ENCODE assay signal across 12 cellular contexts in genomic region chr5:126851441-126852103, GRCh38.
DNase-seq lines count a peak whose midpoint lies in the region; ATAC-seq, FAIRE-seq and TF ChIP-seq lines count a peak whose summit lies in the region.
"Had no signal": no experiment of that assay in that cellular context is flagged by ENCODE, and none has a peak within 500 bp of the region (broad histone marks: within the 10 kb centered on the region; RNA-seq: fewer than 3 reads in every experiment).

No MANE protein-coding gene starts in this region.

- SMC1A ChIA-PET in GM12878 (lab: Charles Lee; ENCODE audit: uncharacterized antibody, unreplicated experiment): no interaction called here

- no peaks in the 10 kb centered on the region for H3K27me3 ChIP-seq in GM12878 (replicated peaks in 1 of 2; ENCODE audit: control insufficient read depth in 2 of 2, insufficient read depth in 2 of 2, low read length in 1 of 2)
- no peaks in the 10 kb centered on the region for H3K27me3 ChIP-seq in thoracic aorta (replicated peaks; ENCODE audit: insufficient read depth)
- H3K27me3 ChIP-seq: pancreas had no signal

- H3K4me3 ChIP-seq in GM12878 (no peak overlapping the region), thoracic aorta (peak overlapping the region; percentile 29)
- H3K4me3 ChIP-seq: pancreas had no signal

- peaks cover 45% of the 10 kb centered on the region for H3K4me1 Mint-ChIP-seq in activated CD8-positive, alpha-beta memory T cell treated with anti-CD3 and anti-CD28 coated beads, Interleukin-2, amount 10 ng/mL, durations not matched to agents 7 days and 5 days
- H3K4me1 Mint-ChIP-seq in memory B cell: peaks cover 33% of the 10 kb centered on the region

- 85% methylated on average over 15 of the region's 15 CpGs for WGBS in GM12878 (ENCODE audit: insufficient coverage, insufficient replicate concordance, low lambda C conversion rate, missing lambda C conversion rate)

- no peaks in the 10 kb centered on the region for H3K36me3 ChIP-seq in GM12878 (ENCODE audit: control insufficient read depth in 2 of 2, insufficient read depth in 2 of 2, low read length in 1 of 2)
- H3K36me3 ChIP-seq in thoracic aorta: no peaks in the 10 kb centered on the region
- H3K36me3 ChIP-seq: pancreas had no signal

- TF ChIP-seq RAD21 in GM12878 (IDR thresholded peaks at IDR 0.05; ENCODE audit: insufficient read depth, low read depth, low read length): no peak

- no peak overlapping the region for H3K9ac ChIP-seq in GM12878 (ENCODE audit: control insufficient read depth, insufficient read depth, low read length)

- H3K27ac Mint-ChIP-seq in activated CD8-positive, alpha-beta memory T cell treated with anti-CD3 and anti-CD28 coated beads, Interleukin-2, amount 10 ng/mL, durations not matched to agents 7 days and 5 days: peak overlapping the region; percentile 91
- H3K27ac Mint-ChIP-seq in memory B cell: peak overlapping the region; percentile 96

- intact Hi-C loops in GM12878 (cut with micrococcal nuclease; ENCODE audit: unreplicated experiment): no loop called here

- no peak overlapping the region for H3K4me3 Mint-ChIP-seq in activated CD8-positive, alpha-beta memory T cell treated with anti-CD3 and anti-CD28 coated beads, Interleukin-2, amount 10 ng/mL, durations not matched to agents 7 days and 5 days
- peak overlapping the region; percentile 71 for H3K4me3 Mint-ChIP-seq in memory B cell

- FAIRE-seq in GM12878 (lab: Jason Lieb, UNC): no peak
- FAIRE-seq: pancreas had no signal

- BruUV-seq in GM12878 (replicated peaks; lab: Mats Ljungman, UMichigan): no TSS peak

- no peak for TF ChIP-seq CTCF in GM12878 (IDR thresholded peaks at IDR 0.05 in 2 of 3, conservative IDR thresholded peaks at IDR 0.05 in 1 of 3; ENCODE audit: control insufficient read depth in 2 of 3, extremely low read depth in 1 of 3, insufficient read depth in 1 of 3, low read depth in 3 of 3, low read length in 3 of 3)
- no peak for TF ChIP-seq CTCF in thoracic aorta (IDR thresholded peaks at IDR 0.05)

- DNase-seq in activated CD8-positive, alpha-beta memory T cell treated with anti-CD3 and anti-CD28 coated beads, Interleukin-2, amount 10 ng/mL, durations not matched to agents 7 days and 5 days: no peak
- DNase-seq in activated CD8-positive, alpha-beta memory T cell treated with anti-CD3 and anti-CD28 coated beads, Interleukin-2, amount 50 U/mL, for 4 hours: no peak
- DNase-seq in GM12878 (ENCODE audit: low read depth, low spot score): no peak
- no peak for DNase-seq in memory B cell (ENCODE audit: low spot score in 2 of 2)
- no peak for DNase-seq in thoracic aorta (ENCODE audit: low spot score)
- no peak for DNase-seq in DMS53 (lab: John Stamatoyannopoulos, UW)
- no peak for DNase-seq in LoVo (ENCODE audit: low spot score)
- DNase-seq: GF-D8, HCEC 1CT, MM.1S, pancreas had no signal

- H3K36me3 Mint-ChIP-seq in activated CD8-positive, alpha-beta memory T cell treated with anti-CD3 and anti-CD28 coated beads, Interleukin-2, amount 10 ng/mL, durations not matched to agents 7 days and 5 days: peaks cover 32% of the 10 kb centered on the region
- H3K36me3 Mint-ChIP-seq in memory B cell: peaks cover 2% of the 10 kb centered on the region

- in situ Hi-C loops in GM12878 (cut with MboI): loop anchor here (10.0 kb wide), 1 partner anchor 463 kb away; no protein-coding TSS in a partner anchor

- H4K20me1 ChIP-seq in GM12878 (ENCODE audit: control insufficient read depth, insufficient read depth): no peaks in the 10 kb centered on the region

- no peaks in the 10 kb centered on the region for H3K27me3 Mint-ChIP-seq in activated CD8-positive, alpha-beta memory T cell treated with anti-CD3 and anti-CD28 coated beads, Interleukin-2, amount 10 ng/mL, durations not matched to agents 7 days and 5 days
- H3K27me3 Mint-ChIP-seq in memory B cell: no peaks in the 10 kb centered on the region

- H3K27ac ChIP-seq in GM12878 (ENCODE audit: control insufficient read depth, insufficient read depth): no peak overlapping the region
- no peak overlapping the region for H3K27ac ChIP-seq in thoracic aorta

- POLR2A ChIA-PET in GM12878 (lab: Charles Lee): interaction anchor here (0.6 kb wide), 1 partner anchor 9 kb away, joined by 3 read pairs; no protein-coding TSS in a partner anchor

- H3K9me3 ChIP-seq in GM12878 (replicated peaks; ENCODE audit: control insufficient read depth, insufficient read depth, low read length): no peaks in the 10 kb centered on the region; the same call in 2 of the 3 replicates
- H3K9me3 ChIP-seq in thoracic aorta: no peaks in the 10 kb centered on the region
- H3K9me3 ChIP-seq: pancreas had no signal

- no peak overlapping the region for H3K4me2 ChIP-seq in GM12878 (ENCODE audit: control insufficient read depth, insufficient read depth)

- H2AFZ ChIP-seq in GM12878 (ENCODE audit: control insufficient read depth, low read depth, low read length): peak overlapping the region; percentile 61; the same call in 1 of the 2 replicates

- TF ChIP-seq POLR2A in GM12878 (IDR thresholded peaks at IDR 0.05; ENCODE audit: low read depth, low read length): no peak

- ATAC-seq in activated CD8-positive, alpha-beta memory T cell treated with anti-CD3 and anti-CD28 coated beads, Interleukin-2, amount 10 ng/mL, durations not matched to agents 7 days and 5 days: no peak
- ATAC-seq in GM12878 (no peak), memory B cell (ENCODE audit: low read depth) (no peak), thoracic aorta (ENCODE audit: insufficient number of reproducible peaks, low FRiP score, low read depth) (no peak), GM21737 (IDR thresholded peaks at IDR 0.05; ENCODE audit: unreplicated experiment) (no peak)

- CTCF ChIA-PET in activated CD8-positive, alpha-beta memory T cell treated with anti-CD3 and anti-CD28 coated beads, Interleukin-2, amount 10 ng/mL, durations not matched to agents 7 days and 5 days (lab: Charles Lee): no interaction called here
- CTCF ChIA-PET in GM12878 (lab: Yijun Ruan, JAX): interaction anchor here (1.5 kb wide), 1 partner anchor 642 kb away, joined by 3 read pairs; no protein-coding TSS in a partner anchor

- TF ChIP-seq EP300 in GM12878 (IDR thresholded peaks at IDR 0.05; ENCODE audit: borderline replicate concordance in 1 of 2, control insufficient read depth in 1 of 2, low read depth in 2 of 2, low read length in 2 of 2): no peak

- no peaks in the 10 kb centered on the region for H3K79me2 ChIP-seq in GM12878 (ENCODE audit: control insufficient read depth, insufficient read depth, low read length)

- H3K4me1 ChIP-seq in GM12878 (ENCODE audit: control insufficient read depth, insufficient read depth, low read length) (peaks cover 12% of the 10 kb centered on the region), thoracic aorta (ENCODE audit: control insufficient read depth in 1 of 2, low read depth in 2 of 2) (peaks cover 7 to 41% of the 10 kb centered on the region in 2 donors)
- H3K4me1 ChIP-seq: pancreas had no signal

- RAD21 ChIA-PET in GM12878 (lab: Charles Lee; ENCODE audit: unreplicated experiment): no interaction called here

- H3K9me3 Mint-ChIP-seq in activated CD8-positive, alpha-beta memory T cell treated with anti-CD3 and anti-CD28 coated beads, Interleukin-2, amount 10 ng/mL, durations not matched to agents 7 days and 5 days (ENCODE audit: low read depth): no peaks in the 10 kb centered on the region
- no peaks in the 10 kb centered on the region for H3K9me3 Mint-ChIP-seq in memory B cell

TF ChIP-seq in GM12878, 131 proteins besides CTCF, POLR2A, EP300 and RAD21 (continues in another document):
- TF ChIP-seq WRNIP1 (IDR thresholded peaks at IDR 0.05; ENCODE audit: borderline replicate concordance, low read depth, low read length) (no peak), FOXM1 (IDR thresholded peaks at IDR 0.05; ENCODE audit: low read depth, low read length) (no peak), ELK1 (IDR thresholded peaks at IDR 0.05; ENCODE audit: low read depth, low read length) (no peak), ZNF24 (IDR thresholded peaks at IDR 0.05) (no peak), CREB1 (IDR thresholded peaks at IDR 0.05; ENCODE audit: low read depth) (no peak), BMI1 (IDR thresholded peaks at IDR 0.05; ENCODE audit: borderline replicate concordance) (no peak), MAX (IDR thresholded peaks at IDR 0.05; ENCODE audit: low read depth, low read length) (no peak), EZH2 (IDR thresholded peaks at IDR 0.05; ENCODE audit: borderline replicate concordance, control insufficient read depth, low read depth, low read length) (no peak)
- TF ChIP-seq, protein P1, sequence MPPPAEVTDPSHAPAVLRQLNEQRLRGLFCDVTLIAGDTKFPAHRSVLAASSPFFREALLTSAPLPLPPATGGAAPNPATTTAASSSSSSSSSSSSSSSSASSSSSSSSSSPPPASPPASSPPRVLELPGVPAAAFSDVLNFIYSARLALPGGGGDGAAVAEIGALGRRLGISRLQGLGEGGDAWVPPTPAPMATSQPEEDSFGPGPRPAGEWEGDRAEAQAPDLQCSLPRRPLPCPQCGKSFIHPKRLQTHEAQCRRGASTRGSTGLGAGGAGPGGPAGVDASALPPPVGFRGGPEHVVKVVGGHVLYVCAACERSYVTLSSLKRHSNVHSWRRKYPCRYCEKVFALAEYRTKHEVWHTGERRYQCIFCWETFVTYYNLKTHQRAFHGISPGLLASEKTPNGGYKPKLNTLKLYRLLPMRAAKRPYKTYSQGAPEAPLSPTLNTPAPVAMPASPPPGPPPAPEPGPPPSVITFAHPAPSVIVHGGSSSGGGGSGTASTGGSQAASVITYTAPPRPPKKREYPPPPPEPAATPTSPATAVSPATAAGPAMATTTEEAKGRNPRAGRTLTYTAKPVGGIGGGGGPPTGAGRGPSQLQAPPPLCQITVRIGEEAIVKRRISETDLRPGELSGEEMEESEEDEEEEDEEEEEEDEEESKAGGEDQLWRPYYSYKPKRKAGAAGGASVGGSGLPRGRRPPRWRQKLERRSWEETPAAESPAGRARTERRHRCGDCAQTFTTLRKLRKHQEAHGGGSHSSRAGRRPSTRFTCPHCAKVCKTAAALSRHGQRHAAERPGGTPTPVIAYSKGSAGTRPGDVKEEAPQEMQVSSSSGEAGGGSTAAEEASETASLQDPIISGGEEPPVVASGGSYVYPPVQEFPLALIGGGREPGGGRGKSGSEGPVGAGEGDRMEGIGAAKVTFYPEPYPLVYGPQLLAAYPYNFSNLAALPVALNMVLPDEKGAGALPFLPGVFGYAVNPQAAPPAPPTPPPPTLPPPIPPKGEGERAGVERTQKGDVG (CRISPR knock-in tag; IDR thresholded peaks at IDR 0.05): no peak
